Comparison of ENCODE assay signal across 11 cellular contexts in genomic region chr10:83698899-83699298, GRCh38.
"Had no signal": no experiment of that assay in that cellular context is flagged by ENCODE, and none has a peak within 500 bp of the region (broad histone marks: within the 10 kb centered on the region; RNA-seq: fewer than 3 reads in every experiment).

No MANE protein-coding gene starts in this region.

- H3K9ac ChIP-seq: GM23248 had no signal

- H3K36me3 ChIP-seq: HAP-1 had no signal

- H2AFZ ChIP-seq: GM23248, GM23338 had no signal

- H3K4me3 ChIP-seq: GM23248, GM23338, HAP-1 had no signal

- FAIRE-seq: H1, H54 had no signal

- H3K9me3 ChIP-seq: HAP-1 had no signal

- H3K4me1 ChIP-seq: HAP-1 had no signal

- H3K4me2 ChIP-seq: GM23338 had no signal

- H3K27ac ChIP-seq: GM23248 had no signal

- ATAC-seq: GM23338, HCT116 had no signal

- DNase-seq: GM23248, GOT3, H7, H9, HCEC 1CT, HFFc6 had no signal
